ENCODE assay signal across 9 cellular contexts in the genomic region with DNA sequence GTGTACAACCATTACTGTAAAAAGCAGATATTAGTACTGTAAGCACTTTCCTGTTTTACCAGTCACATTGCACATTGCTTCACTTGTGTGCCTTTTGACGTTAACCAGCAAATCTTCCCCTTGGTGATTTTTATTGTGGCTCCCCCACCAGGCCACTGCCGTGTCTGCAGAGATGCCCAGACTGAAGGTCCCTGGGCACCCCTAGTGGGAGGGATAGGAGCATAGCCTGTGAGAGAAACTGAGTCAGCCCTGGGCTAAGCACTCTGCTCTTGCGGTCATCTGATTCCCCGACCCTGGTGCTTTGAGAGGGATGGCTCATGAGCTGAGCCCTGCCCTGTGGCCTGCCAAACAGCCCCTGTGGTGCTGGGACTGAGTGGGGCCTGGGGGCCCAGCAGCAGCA.
DNase-seq lines count a peak whose midpoint lies in the region; ATAC-seq, FAIRE-seq and TF ChIP-seq lines count a peak whose summit lies in the region.
"Had no signal": no experiment of that assay in that cellular context is flagged by ENCODE, and none has a peak within 500 bp of the region (broad histone marks: within the 10 kb centered on the region; RNA-seq: fewer than 3 reads in every experiment).

No MANE protein-coding gene starts in this region.

- H3K23me2 ChIP-seq in H1 (ENCODE audit: low read depth, low read length) = no peaks in the 10 kb centered on the region

- H2BK120ac ChIP-seq in H1 (replicated peaks; ENCODE audit: low read depth, low read length) = no peak overlapping the region

- H3K9me3 Mint-ChIP-seq in activated CD4-positive, alpha-beta T cell treated with anti-CD3 and anti-CD28 coated beads for 36 hours (ENCODE audit: low read depth) = no peaks in the 10 kb centered on the region
- H3K9me3 Mint-ChIP-seq: dendritic cell treated with granulocyte-macrophage colony-stimulating factor and Interleukin-4, amounts not matched to agents 40 ng/mL and 50 ng/mL, for 4 days had no signal

- no peaks in the 10 kb centered on the region for H3K27me3 ChIP-seq in H1 (replicated peaks in 1 of 4; ENCODE audit: control insufficient read depth in 3 of 4, extremely low read depth in 1 of 4, insufficient read depth in 3 of 4, low read length in 3 of 4)

- TF ChIP-seq EP300 in A549 (IDR thresholded peaks at IDR 0.05) (no peak), H1 (IDR thresholded peaks at IDR 0.05; ENCODE audit: borderline replicate concordance in 1 of 2, low read depth in 2 of 2, low read length in 2 of 2) (no peak)

- H3K56ac ChIP-seq in H1 (replicated peaks; ENCODE audit: insufficient read length, low read depth, low read length) = no peak overlapping the region

- no peak overlapping the region for H4K5ac ChIP-seq in H1 (ENCODE audit: insufficient read length, low read depth, low read length)

- H3K18ac ChIP-seq in H1 (ENCODE audit: extremely low read depth, low read length) = no peak overlapping the region

- H3K4me1 ChIP-seq in A549 (peaks cover 18% of the 10 kb centered on the region), H1 (replicated peaks in 1 of 4; ENCODE audit: control insufficient read depth in 3 of 4, insufficient read depth in 4 of 4, low read length in 3 of 4) (peaks cover 0 to 3% (median 0%) of the 10 kb centered on the region in 4 experiments; a peak in 3 of 7 replicates)

- H3K27ac Mint-ChIP-seq in activated CD4-positive, alpha-beta T cell treated with anti-CD3 and anti-CD28 coated beads for 36 hours = no peak overlapping the region
- H3K27ac Mint-ChIP-seq: dendritic cell treated with granulocyte-macrophage colony-stimulating factor and Interleukin-4, amounts not matched to agents 40 ng/mL and 50 ng/mL, for 4 days had no signal

- TF ChIP-seq RAD21 in A549 (conservative IDR thresholded peaks at IDR 0.05 in 1 of 2, IDR thresholded peaks at IDR 0.05 in 1 of 2) (peak in 1 of 2 experiments; percentile 53; a peak in 2 of 5 replicates), H1 (IDR thresholded peaks at IDR 0.05 in 1 of 2, conservative IDR thresholded peaks at IDR 0.05 in 1 of 2; ENCODE audit: low read depth in 2 of 2, low read length in 2 of 2) (peak; percentile 65 to 74)

- H4K20me1 ChIP-seq in H1 (replicated peaks in 1 of 2; ENCODE audit: control insufficient read depth in 1 of 2, insufficient read depth in 2 of 2, low read length in 2 of 2) = peaks cover 2 to 4% of the 10 kb centered on the region in 2 experiments

- CTCF ChIA-PET in A549 (lab: Yijun Ruan, JAX) (interaction anchor here (0.5 kb wide), 1 partner anchor 319 kb away, joined by 3 read pairs; no protein-coding TSS in a partner anchor), H1 (lab: Charles Lee; ENCODE audit: partially characterized antibody) (interaction anchor here (0.8 to 3.1 kb wide), 12 partner anchors 9 to 764 kb away, joined by 3 to 7 read pairs (median 3); no protein-coding TSS in a partner anchor)
- CTCF ChIA-PET in activated CD4-positive, alpha-beta T cell treated with anti-CD3 and anti-CD28 coated beads for 36 hours (lab: Charles Lee) = interaction anchor here (0.9 to 2.8 kb wide), 9 partner anchors 14 to 750 kb away, joined by 3 to 22 read pairs (median 4); no protein-coding TSS in a partner anchor

- H3K27ac ChIP-seq in A549 (no peak overlapping the region), H1 (ENCODE audit: low read depth, low read length) (no peak overlapping the region)

- peak in 1 of 2 experiments; percentile 36 for DNase-seq in A549 (ENCODE audit: low read depth in 1 of 2, low spot score in 1 of 2)
- peak; percentile 72 for DNase-seq in activated CD4-positive, alpha-beta T cell treated with anti-CD3 and anti-CD28 coated beads for 36 hours
- DNase-seq in H1 (ENCODE audit: low read depth in 1 of 2, low spot score in 2 of 2) = no peak
- DNase-seq in pons (ENCODE audit: low spot score) = peak; percentile 63
- no peak for DNase-seq in NCI-H510A (lab: John Stamatoyannopoulos, UW)
- DNase-seq in NCI-H1436 treated with DMSO at 0.1 percent for 48 hours (lab: John Stamatoyannopoulos, UW) = no peak
- no peak for DNase-seq in NCI-H748 treated with DMSO at 0.1 percent for 48 hours (lab: John Stamatoyannopoulos, UW)

- H3K36me3 ChIP-seq in H1 (ENCODE audit: control insufficient read depth in 2 of 4, insufficient read depth in 4 of 4, low read length in 3 of 4) = peaks cover 0 to 3% (median 1%) of the 10 kb centered on the region in 4 experiments; a peak in 4 of 8 replicates

- no peak overlapping the region for H3K4me3 Mint-ChIP-seq in activated CD4-positive, alpha-beta T cell treated with anti-CD3 and anti-CD28 coated beads for 36 hours
- H3K4me3 Mint-ChIP-seq: dendritic cell treated with granulocyte-macrophage colony-stimulating factor and Interleukin-4, amounts not matched to agents 40 ng/mL and 50 ng/mL, for 4 days had no signal

- TF ChIP-seq POLR2A in A549 (IDR thresholded peaks at IDR 0.05; ENCODE audit: low read length) = no peak
- TF ChIP-seq POLR2A in H1 (IDR thresholded peaks at IDR 0.05; ENCODE audit: control extremely low read depth in 1 of 2, low read depth in 2 of 2, low read length in 2 of 2) = no peak

- H3K79me2 ChIP-seq in H1 (ENCODE audit: control insufficient read depth in 1 of 2, insufficient read depth in 2 of 2, low read length in 2 of 2) = peaks cover 0 to 32% of the 10 kb centered on the region in 2 experiments; a peak in 2 of 4 replicates

- intact Hi-C loops in activated CD4-positive, alpha-beta T cell treated with anti-CD3 and anti-CD28 coated beads for 36 hours (cut with DNase I, micrococcal nuclease) = loop anchor here (1.0 to 5.0 kb wide), 2 partner anchors 71 to 105 kb away; no protein-coding TSS in a partner anchor

- no peak overlapping the region for H3K14ac ChIP-seq in H1 (ENCODE audit: insufficient read length)

- H3K27me3 Mint-ChIP-seq in activated CD4-positive, alpha-beta T cell treated with anti-CD3 and anti-CD28 coated beads for 36 hours = no peaks in the 10 kb centered on the region
- H3K27me3 Mint-ChIP-seq: dendritic cell treated with granulocyte-macrophage colony-stimulating factor and Interleukin-4, amounts not matched to agents 40 ng/mL and 50 ng/mL, for 4 days had no signal

- peaks cover 55% of the 10 kb centered on the region for H3K4me1 Mint-ChIP-seq in activated CD4-positive, alpha-beta T cell treated with anti-CD3 and anti-CD28 coated beads for 36 hours

- peak in 1 of 2 experiments; percentile 76; a peak in 4 of 6 replicates for ATAC-seq in A549
- ATAC-seq in HG02798 (IDR thresholded peaks at IDR 0.05; ENCODE audit: poor library complexity, unreplicated experiment) = peak; percentile 60
- peak; percentile 75 for ATAC-seq in activated CD4-positive, alpha-beta T cell treated with anti-CD3 and anti-CD28 coated beads for 36 hours

- no peak overlapping the region for H3K9ac ChIP-seq in H1 (replicated peaks in 1 of 4; ENCODE audit: extremely low read depth in 1 of 4, low read depth in 3 of 4, low read length in 3 of 4)

- POLR2A ChIA-PET in A549 (lab: Yijun Ruan, JAX) = no interaction called here
- POLR2A ChIA-PET in activated CD4-positive, alpha-beta T cell treated with anti-CD3 and anti-CD28 coated beads for 36 hours (lab: Charles Lee) = no interaction called here
- POLR2A ChIA-PET in H1 (lab: Charles Lee; ENCODE audit: partially characterized antibody) = no interaction called here

- no peak overlapping the region for H2AFZ ChIP-seq in H1 (ENCODE audit: low read length)

- no peak overlapping the region for H3K4me2 ChIP-seq in A549
- no peak overlapping the region for H3K4me2 ChIP-seq in H1 (ENCODE audit: insufficient read depth in 1 of 2, low read depth in 2 of 2, low read length in 2 of 2)

- no peak overlapping the region for H4K8ac ChIP-seq in H1 (ENCODE audit: extremely low read depth, insufficient read depth, low read length)

- no peak overlapping the region for H2BK15ac ChIP-seq in H1 (ENCODE audit: low read length)

- peaks cover 7% of the 10 kb centered on the region; the same call in 1 of the 2 replicates for H3K79me1 ChIP-seq in H1 (ENCODE audit: low read depth, low read length)

- no peak overlapping the region for H3K4ac ChIP-seq in H1 (replicated peaks; ENCODE audit: insufficient read length, low read depth, low read length)

- no peak overlapping the region for H2BK20ac ChIP-seq in H1 (ENCODE audit: low read length)

- H4K91ac ChIP-seq in H1 (replicated peaks; ENCODE audit: insufficient read length, low read length) = no peak overlapping the region

- H3K23ac ChIP-seq in H1 (ENCODE audit: insufficient read length) = no peak overlapping the region

- peaks cover 8% of the 10 kb centered on the region for H3K36me3 Mint-ChIP-seq in activated CD4-positive, alpha-beta T cell treated with anti-CD3 and anti-CD28 coated beads for 36 hours (ENCODE audit: low read depth)

- H3K9me3 ChIP-seq in A549 = no peaks in the 10 kb centered on the region
- no peaks in the 10 kb centered on the region for H3K9me3 ChIP-seq in H1 (ENCODE audit: insufficient read depth in 2 of 2, low read depth in 1 of 2, low read length in 1 of 2)

- no peak overlapping the region for H2BK12ac ChIP-seq in H1 (ENCODE audit: low read depth, low read length)

- FAIRE-seq in A549 (lab: Jason Lieb, UNC) (no peak), H1 (lab: Jason Lieb, UNC) (no peak)

- H2BK5ac ChIP-seq in H1 (ENCODE audit: low read depth, low read length) = no peak overlapping the region

- H2AK5ac ChIP-seq in H1 (ENCODE audit: low read depth, low read length) = no peak overlapping the region

- TF ChIP-seq CTCF in A549 (IDR thresholded peaks at IDR 0.05) = peak; percentile 25; the same call in 2 of the 3 replicates
- peak; percentile 67 to 98 (median 68) for TF ChIP-seq CTCF in H1 (IDR thresholded peaks at IDR 0.05; ENCODE audit: control extremely low read depth in 1 of 3, insufficient read depth in 1 of 3, low read depth in 1 of 3, low read length in 3 of 3)

- WGBS in A549 (ENCODE audit: missing lambda C conversion rate) = 71% methylated on average over 4 of the region's 4 CpGs
- 89% methylated on average over 4 of the region's 4 CpGs; no CpG with 5 or more reads in 1 of the 2 experiments for WGBS in H1 (ENCODE audit: extremely low coverage in 1 of 2, insufficient coverage in 1 of 2, insufficient read length in 1 of 2, insufficient replicate concordance in 2 of 2, low coverage in 1 of 2, low lambda C conversion rate in 2 of 2, missing lambda C conversion rate in 1 of 2), 2 experiments

- no peak overlapping the region for H3K4me3 ChIP-seq in A549
- no peak overlapping the region for H3K4me3 ChIP-seq in H1 (ENCODE audit: extremely low read depth in 1 of 4, insufficient read depth in 2 of 4, low read depth in 3 of 4, low read length in 4 of 4)

TF ChIP-seq in H1, 55 proteins besides CTCF, POLR2A, EP300 and RAD21 (continues in another document):
- TF ChIP-seq SP1 (IDR thresholded peaks at IDR 0.05; ENCODE audit: low read depth, low read length) (no peak), SUZ12 (IDR thresholded peaks at IDR 0.05; ENCODE audit: low read length) (no peak), TAF7 (optimal IDR thresholded peaks at IDR 0.05; ENCODE audit: borderline replicate concordance, low read depth, low read length) (no peak)
- TF ChIP-seq, protein P1, sequence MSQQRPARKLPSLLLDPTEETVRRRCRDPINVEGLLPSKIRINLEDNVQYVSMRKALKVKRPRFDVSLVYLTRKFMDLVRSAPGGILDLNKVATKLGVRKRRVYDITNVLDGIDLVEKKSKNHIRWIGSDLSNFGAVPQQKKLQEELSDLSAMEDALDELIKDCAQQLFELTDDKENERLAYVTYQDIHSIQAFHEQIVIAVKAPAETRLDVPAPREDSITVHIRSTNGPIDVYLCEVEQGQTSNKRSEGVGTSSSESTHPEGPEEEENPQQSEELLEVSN (IDR thresholded peaks at IDR 0.05) = no peak

Comparison
In these comparisons a context has a peak if more than half of its experiments do, and no peak if none do; other contexts are left out.
1. DNase-seq: peak in activated CD4-positive, alpha-beta T cell treated with anti-CD3 and anti-CD28 coated beads for 36 hours (single experiment) and pons (single experiment); none in H1 (0 of 2), NCI-H510A (single experiment), NCI-H1436 treated with DMSO at 0.1 percent for 48 hours (single experiment) and NCI-H748 treated with DMSO at 0.1 percent for 48 hours (single experiment).